ENCODE assay signal across 1 cellular context in the genomic region with DNA sequence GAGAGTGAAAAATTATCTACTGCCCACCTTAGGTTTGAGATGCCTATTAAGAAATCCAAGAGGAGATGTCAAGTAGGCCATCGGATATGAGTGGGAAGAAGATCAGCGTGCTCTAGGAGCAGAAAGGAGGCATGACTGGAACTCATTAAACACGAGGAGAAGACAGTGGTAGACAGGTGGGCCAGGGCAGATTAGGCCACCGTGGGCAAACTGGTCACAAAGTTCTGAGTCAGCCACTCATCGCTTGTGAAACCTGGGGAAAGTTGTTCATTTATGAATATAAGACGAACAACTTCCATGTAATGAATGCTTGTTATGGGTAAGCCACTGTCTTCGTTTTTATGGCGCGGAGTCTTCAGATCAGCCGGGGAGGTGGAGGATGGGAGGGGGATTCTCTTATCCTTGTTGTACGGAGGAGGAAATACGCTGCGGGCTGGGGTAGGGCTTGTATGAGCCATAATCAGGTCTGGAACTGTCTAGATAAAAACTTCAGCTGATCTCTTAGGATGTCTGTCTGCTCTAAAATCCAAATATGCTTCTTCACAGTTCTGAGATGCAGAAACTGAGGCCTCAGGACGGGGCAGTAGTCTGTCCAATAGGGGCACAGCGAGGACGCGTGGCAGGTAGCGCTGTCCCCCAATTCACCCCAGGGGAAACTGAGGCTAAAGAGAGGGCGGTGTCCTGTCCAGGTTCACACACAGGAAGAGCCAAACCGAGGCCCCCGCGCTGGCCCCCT.
A peak's percentile ranks its signal among the peaks of the same experiment; 100 is the strongest.
TF ChIP-seq lines count a peak whose summit lies in the region.

No MANE protein-coding gene starts in this region.

TF ChIP-seq in GM12878, 131 proteins besides CTCF, POLR2A, EP300 and RAD21:
- no peak for TF ChIP-seq PAX8 (IDR thresholded peaks at IDR 0.05)
- TF ChIP-seq, protein P1, sequence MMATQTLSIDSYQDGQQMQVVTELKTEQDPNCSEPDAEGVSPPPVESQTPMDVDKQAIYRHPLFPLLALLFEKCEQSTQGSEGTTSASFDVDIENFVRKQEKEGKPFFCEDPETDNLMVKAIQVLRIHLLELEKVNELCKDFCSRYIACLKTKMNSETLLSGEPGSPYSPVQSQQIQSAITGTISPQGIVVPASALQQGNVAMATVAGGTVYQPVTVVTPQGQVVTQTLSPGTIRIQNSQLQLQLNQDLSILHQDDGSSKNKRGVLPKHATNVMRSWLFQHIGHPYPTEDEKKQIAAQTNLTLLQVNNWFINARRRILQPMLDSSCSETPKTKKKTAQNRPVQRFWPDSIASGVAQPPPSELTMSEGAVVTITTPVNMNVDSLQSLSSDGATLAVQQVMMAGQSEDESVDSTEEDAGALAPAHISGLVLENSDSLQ (IDR thresholded peaks at IDR 0.05), result no peak
- TF ChIP-seq BACH1 (IDR thresholded peaks at IDR 0.05; ENCODE audit: borderline replicate concordance), result 0 out of 2 replicates have a peak, but pooled peaks have one; percentile 14
- TF ChIP-seq LARP7 (IDR thresholded peaks at IDR 0.05), result no peak
- no peak for TF ChIP-seq RUNX3 (IDR thresholded peaks at IDR 0.05; ENCODE audit: low read length)
- TF ChIP-seq CBFB (IDR thresholded peaks at IDR 0.05; ENCODE audit: low read depth), result no peak
- TF ChIP-seq ZSCAN29 (IDR thresholded peaks at IDR 0.05), result no peak
- TF ChIP-seq, protein P2, sequence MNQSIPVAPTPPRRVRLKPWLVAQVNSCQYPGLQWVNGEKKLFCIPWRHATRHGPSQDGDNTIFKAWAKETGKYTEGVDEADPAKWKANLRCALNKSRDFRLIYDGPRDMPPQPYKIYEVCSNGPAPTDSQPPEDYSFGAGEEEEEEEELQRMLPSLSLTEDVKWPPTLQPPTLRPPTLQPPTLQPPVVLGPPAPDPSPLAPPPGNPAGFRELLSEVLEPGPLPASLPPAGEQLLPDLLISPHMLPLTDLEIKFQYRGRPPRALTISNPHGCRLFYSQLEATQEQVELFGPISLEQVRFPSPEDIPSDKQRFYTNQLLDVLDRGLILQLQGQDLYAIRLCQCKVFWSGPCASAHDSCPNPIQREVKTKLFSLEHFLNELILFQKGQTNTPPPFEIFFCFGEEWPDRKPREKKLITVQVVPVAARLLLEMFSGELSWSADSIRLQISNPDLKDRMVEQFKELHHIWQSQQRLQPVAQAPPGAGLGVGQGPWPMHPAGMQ (IDR thresholded peaks at IDR 0.05; ENCODE audit: borderline replicate concordance), result no peak
- no peak for TF ChIP-seq JUND (IDR thresholded peaks at IDR 0.05; ENCODE audit: low read depth, low read length)
- 0 out of 2 replicates have a peak, but pooled peaks have one; percentile 40 for TF ChIP-seq SMARCA5 (IDR thresholded peaks at IDR 0.05)
- TF ChIP-seq SUZ12 (IDR thresholded peaks at IDR 0.05; ENCODE audit: unreplicated experiment), result no peak
- TF ChIP-seq BHLHE40 (IDR thresholded peaks at IDR 0.05; ENCODE audit: borderline replicate concordance in 1 of 2, low read depth in 2 of 2, low read length in 1 of 2), result no peak
- TF ChIP-seq CHD4 (IDR thresholded peaks at IDR 0.05), result no peak
- TF ChIP-seq, protein P3, sequence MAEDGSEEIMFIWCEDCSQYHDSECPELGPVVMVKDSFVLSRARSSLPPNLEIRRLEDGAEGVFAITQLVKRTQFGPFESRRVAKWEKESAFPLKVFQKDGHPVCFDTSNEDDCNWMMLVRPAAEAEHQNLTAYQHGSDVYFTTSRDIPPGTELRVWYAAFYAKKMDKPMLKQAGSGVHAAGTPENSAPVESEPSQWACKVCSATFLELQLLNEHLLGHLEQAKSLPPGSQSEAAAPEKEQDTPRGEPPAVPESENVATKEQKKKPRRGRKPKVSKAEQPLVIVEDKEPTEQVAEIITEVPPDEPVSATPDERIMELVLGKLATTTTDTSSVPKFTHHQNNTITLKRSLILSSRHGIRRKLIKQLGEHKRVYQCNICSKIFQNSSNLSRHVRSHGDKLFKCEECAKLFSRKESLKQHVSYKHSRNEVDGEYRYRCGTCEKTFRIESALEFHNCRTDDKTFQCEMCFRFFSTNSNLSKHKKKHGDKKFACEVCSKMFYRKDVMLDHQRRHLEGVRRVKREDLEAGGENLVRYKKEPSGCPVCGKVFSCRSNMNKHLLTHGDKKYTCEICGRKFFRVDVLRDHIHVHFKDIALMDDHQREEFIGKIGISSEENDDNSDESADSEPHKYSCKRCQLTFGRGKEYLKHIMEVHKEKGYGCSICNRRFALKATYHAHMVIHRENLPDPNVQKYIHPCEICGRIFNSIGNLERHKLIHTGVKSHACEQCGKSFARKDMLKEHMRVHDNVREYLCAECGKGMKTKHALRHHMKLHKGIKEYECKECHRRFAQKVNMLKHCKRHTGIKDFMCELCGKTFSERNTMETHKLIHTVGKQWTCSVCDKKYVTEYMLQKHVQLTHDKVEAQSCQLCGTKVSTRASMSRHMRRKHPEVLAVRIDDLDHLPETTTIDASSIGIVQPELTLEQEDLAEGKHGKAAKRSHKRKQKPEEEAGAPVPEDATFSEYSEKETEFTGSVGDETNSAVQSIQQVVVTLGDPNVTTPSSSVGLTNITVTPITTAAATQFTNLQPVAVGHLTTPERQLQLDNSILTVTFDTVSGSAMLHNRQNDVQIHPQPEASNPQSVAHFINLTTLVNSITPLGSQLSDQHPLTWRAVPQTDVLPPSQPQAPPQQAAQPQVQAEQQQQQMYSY (CRISPR knock-in tag; IDR thresholded peaks at IDR 0.05), result no peak
TF ChIP-seq in GM12878: peak in this region for 2.
